23 cellular contexts compared by ENCODE assay signal in genomic region chr2:234038076-234038802, GRCh38. TPM values are rescaled to one million over a fixed set of nuclear protein-coding genes. Genes with fewer than 3 reads are reported as not detected.
"Had no signal": no experiment of that assay in that cellular context is flagged by ENCODE, and none has a peak within 500 bp of the region (broad histone marks: within the 10 kb centered on the region; RNA-seq: fewer than 3 reads in every experiment).

No MANE protein-coding gene starts in this region.

- H3K27me3 ChIP-seq: colonic mucosa, left lung, tibial nerve had no signal

- H3K4me3 ChIP-seq: colonic mucosa, heart left ventricle, left lung, tibial nerve had no signal

- ATAC-seq: activated CD8-positive, alpha-beta memory T cell treated with anti-CD3 and anti-CD28 coated beads, Interleukin-2, amount 10 ng/mL, durations not matched to agents 7 days and 5 days; heart left ventricle; left lung; naive thymus-derived CD4-positive, alpha-beta T cell; stimulated activated naive CD8-positive, alpha-beta T cell treated with anti-CD3 and anti-CD28 coated beads, Interleukin-15, Interleukin-2, amounts not matched to agents 100 U/mL and 50 U/mL, for 24 hours had no signal

- H3K27ac ChIP-seq: colonic mucosa, heart left ventricle, parathyroid adenoma, tibial nerve had no signal

- H3K36me3 ChIP-seq: colonic mucosa, heart left ventricle, left lung, tibial nerve had no signal

- FAIRE-seq: frontal cortex, urothelium cell line had no signal

- DNase-seq: activated CD4-positive, alpha-beta memory T cell treated with anti-CD3 and anti-CD28 coated beads, Interleukin-2, amount 10 ng/mL, durations not matched to agents 7 days and 5 days; activated CD4-positive, alpha-beta T cell treated with anti-CD3 and anti-CD28 coated beads for 48 hours; activated CD4-positive, CD25-positive, alpha-beta regulatory T cell; activated CD8-positive, alpha-beta memory T cell treated with anti-CD3 and anti-CD28 coated beads, Interleukin-2, amount 10 ng/mL, durations not matched to agents 7 days and 5 days; activated naive CD4-positive, alpha-beta T cell treated with Interleukin-2 at 50 U/mL for 16 hours; activated naive CD8-positive, alpha-beta T cell treated with anti-CD3 and anti-CD28 coated beads, Interleukin-2, amount 10 ng/mL, durations not matched to agents 7 days and 5 days; caudate nucleus; colonic mucosa; heart left ventricle; left lung; mammary epithelial cell; naive thymus-derived CD4-positive, alpha-beta T cell; stimulated activated naive CD8-positive, alpha-beta T cell treated with anti-CD3 and anti-CD28 coated beads, Interleukin-15, Interleukin-2, amounts not matched to agents 100 U/mL and 50 U/mL, for 24 hours; T-helper 1 cell; T-helper 9 cell had no signal

- H3K4me1 ChIP-seq: colonic mucosa, left lung, parathyroid adenoma, tibial nerve had no signal

- H3K79me2 ChIP-seq: parathyroid adenoma had no signal

- H3K9ac ChIP-seq: parathyroid adenoma had no signal

- H2AFZ ChIP-seq: parathyroid adenoma had no signal

- H3K9me3 ChIP-seq: colonic mucosa had no signal

RNA-seq across cellular contexts. Expression of gene SPP2, which starts 12.3 kb away (rescaled TPM):
- total RNA-seq: activated CD4-positive, alpha-beta memory T cell treated with anti-CD3 and anti-CD28 coated beads, Interleukin-2, amount 10 ng/mL, durations not matched to agents 7 days and 5 days; activated CD8-positive, alpha-beta memory T cell treated with anti-CD3 and anti-CD28 coated beads, Interleukin-2, amount 10 ng/mL, durations not matched to agents 7 days and 5 days; activated naive CD8-positive, alpha-beta T cell treated with anti-CD3 and anti-CD28 coated beads, Interleukin-2, amount 10 ng/mL, durations not matched to agents 7 days and 5 days; activated T-helper 2 cell treated with anti-CD3 and anti-CD28 coated beads, Interferon-gamma antibody, Interleukin-2, Interleukin-4, amounts not matched to agents 10 μg/mL and 5 μg/mL and 100 μg/mL, durations not matched to agents 14 hours and 24 hours and 36 hours; colonic mucosa; frontal cortex; heart left ventricle; kidney epithelial cell; left lung; mammary epithelial cell; naive thymus-derived CD4-positive, alpha-beta T cell; skeletal muscle tissue; tibial nerve had no signal
- polyA plus RNA-seq: esophagus; heart left ventricle; mammary epithelial cell; naive thymus-derived CD4-positive, alpha-beta T cell had no signal
